1 cellular context compared by ENCODE assay signal in the genomic region with DNA sequence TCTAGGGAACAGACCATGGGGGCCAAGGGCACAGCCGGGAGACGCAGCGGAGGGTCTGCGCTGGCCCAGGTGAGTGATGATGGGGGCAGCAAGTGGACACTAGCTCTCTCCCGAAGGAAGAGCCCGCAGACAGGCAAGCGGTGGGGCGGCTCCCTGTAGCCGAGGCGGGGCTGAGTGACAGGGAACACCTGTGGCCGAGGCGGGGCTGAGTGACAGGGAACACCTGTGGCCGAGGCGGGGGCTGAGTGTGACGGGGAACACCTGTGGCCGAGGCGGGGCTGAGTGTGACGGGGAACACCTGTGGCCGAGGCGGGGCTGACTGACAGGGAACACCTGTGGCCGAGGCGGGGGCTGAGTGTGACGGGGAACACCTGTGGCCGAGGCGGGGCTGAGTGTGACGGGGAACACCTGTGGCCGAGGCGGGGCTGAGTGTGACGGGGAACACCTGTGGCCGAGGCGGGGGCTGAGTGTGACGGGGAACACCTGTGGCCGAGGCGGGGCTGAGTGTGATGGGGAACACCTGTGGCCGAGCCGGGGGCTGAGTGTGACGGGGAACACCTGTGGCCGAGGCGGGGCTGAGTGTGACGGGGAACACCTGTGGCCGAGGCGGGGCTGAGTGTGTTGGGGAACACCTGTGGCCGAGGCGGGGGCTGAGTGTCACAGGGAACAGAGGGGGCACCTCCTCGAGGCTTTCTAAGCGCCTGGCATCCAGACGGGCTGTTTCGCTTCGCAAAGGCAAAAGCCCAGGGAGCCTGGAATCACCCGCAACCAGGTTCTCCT.
TF ChIP-seq lines count a peak whose summit lies in the region.

No MANE protein-coding gene starts in this region.

TF ChIP-seq in K562, 482 proteins besides CTCF, POLR2A, EP300 and RAD21:
- peak; percentile 56 for TF ChIP-seq POLR2G (IDR thresholded peaks at IDR 0.05; ENCODE audit: low read depth, low read length)
- peak; percentile 63 for TF ChIP-seq RBFOX2 (IDR thresholded peaks at IDR 0.05; ENCODE audit: low read depth, low read length)
- peak; percentile 23 for TF ChIP-seq FIP1L1 (IDR thresholded peaks at IDR 0.05; ENCODE audit: low read depth, low read length, poor library complexity, severe bottlenecking)
TF ChIP-seq in K562: peak in this region for 3; not testable (repeated sequence) for 479.
